Comparison of ENCODE assay signal across 12 cellular contexts in the genomic region with DNA sequence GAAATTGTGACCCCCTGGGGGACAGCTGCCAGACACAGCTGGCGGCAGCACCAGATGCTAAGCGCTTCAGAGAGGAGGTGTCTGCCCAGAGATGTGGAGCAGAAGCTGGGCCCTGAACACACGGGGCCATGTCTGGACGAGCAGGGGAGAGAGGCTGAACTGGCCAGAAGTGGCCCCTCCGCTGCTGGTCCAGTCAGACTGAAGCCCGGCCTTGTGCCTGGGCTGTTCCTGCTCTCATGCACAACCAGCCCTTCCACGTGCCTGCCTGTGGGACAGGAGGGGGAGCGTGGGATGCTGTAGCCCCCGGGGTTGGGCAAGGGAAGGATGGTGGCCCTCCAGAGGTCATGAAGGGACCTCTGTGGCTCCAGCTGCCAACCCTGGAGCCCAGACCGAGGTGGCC. TPM values are rescaled to one million over a fixed set of nuclear protein-coding genes. Genes with fewer than 3 reads are reported as not detected.
DNase-seq lines count a peak whose midpoint lies in the region; ATAC-seq, FAIRE-seq and TF ChIP-seq lines count a peak whose summit lies in the region.
"Had no signal": no experiment of that assay in that cellular context is flagged by ENCODE, and none has a peak within 500 bp of the region (broad histone marks: within the 10 kb centered on the region; RNA-seq: fewer than 3 reads in every experiment).

No MANE protein-coding gene starts in this region.

- H3K27ac ChIP-seq in PC-3 (ENCODE audit: low read length) (no peak overlapping the region), kidney (ENCODE audit: low read depth in 2 of 2, low read length in 2 of 2) (peak overlapping the region in 1 of 2 donors; percentile 32), small intestine (ENCODE audit: low read depth in 1 of 2, low read length in 1 of 2) (no peak overlapping the region)

- no peaks in the 10 kb centered on the region for H3K36me3 Mint-ChIP-seq in activated CD4-positive, alpha-beta T cell treated with anti-CD3 and anti-CD28 coated beads for 36 hours (ENCODE audit: low read depth)

- H3K79me2 ChIP-seq in PC-3 (ENCODE audit: low read length) = no peaks in the 10 kb centered on the region

- POLR2A ChIA-PET in activated CD4-positive, alpha-beta T cell treated with anti-CD3 and anti-CD28 coated beads for 36 hours (lab: Charles Lee) = no interaction called here
- POLR2A ChIA-PET in PC-3 (lab: Charles Lee; ENCODE audit: unreplicated experiment) = no interaction called here

- no peak for DNase-seq in activated CD4-positive, alpha-beta T cell treated with anti-CD3 and anti-CD28 coated beads for 36 hours
- no peak for DNase-seq in activated CD4-positive, alpha-beta T cell treated with anti-CD3 and anti-CD28 coated beads, Interleukin-2, amount 50 U/mL, for 4 hours
- DNase-seq in PC-3 = no peak
- DNase-seq in kidney = no peak
- no peak for DNase-seq in small intestine
- DNase-seq in NCI-H2196 treated with DMSO at 0.1 percent for 48 hours (lab: John Stamatoyannopoulos, UW; ENCODE audit: unreplicated experiment) = no peak
- DNase-seq: NCI-H1105; NCI-H345; stimulated activated CD8-positive, alpha-beta memory T cell treated with anti-CD3 and anti-CD28 coated beads, Interleukin-4, amount 100 ng/mL, for 48 hours had no signal

- H3K4me3 ChIP-seq in PC-3 (ENCODE audit: low read length) (no peak overlapping the region), kidney (ENCODE audit: low read length in 2 of 2) (peak overlapping the region; percentile 4 to 59), small intestine (ENCODE audit: low read depth in 1 of 2, low read length in 2 of 2) (no peak overlapping the region)
- H3K4me3 ChIP-seq: A549 had no signal

- H3K27ac Mint-ChIP-seq in activated CD4-positive, alpha-beta T cell treated with anti-CD3 and anti-CD28 coated beads for 36 hours = no peak overlapping the region
- H3K27ac Mint-ChIP-seq: progenitor cell of endocrine pancreas had no signal

- peak overlapping the region; percentile 43 for H3K4me3 Mint-ChIP-seq in activated CD4-positive, alpha-beta T cell treated with anti-CD3 and anti-CD28 coated beads for 36 hours

- TSS peak; percentile 22 for BruUV-seq in PC-3 (replicated peaks; lab: Mats Ljungman, UMichigan)

- no peaks in the 10 kb centered on the region for H3K36me3 ChIP-seq in PC-3 (ENCODE audit: low read depth, low read length)
- no peaks in the 10 kb centered on the region for H3K36me3 ChIP-seq in kidney (ENCODE audit: control insufficient read depth in 1 of 2, insufficient read depth in 2 of 2, low read length in 2 of 2)
- H3K36me3 ChIP-seq in small intestine (ENCODE audit: control insufficient read depth in 2 of 2, insufficient read depth in 2 of 2, low read length in 2 of 2) = no peaks in the 10 kb centered on the region

- 70 to 84% (median 81%) methylated on average over 10 of the region's 10 CpGs for WGBS in small intestine, 3 donors

- H3K27me3 Mint-ChIP-seq in activated CD4-positive, alpha-beta T cell treated with anti-CD3 and anti-CD28 coated beads for 36 hours = peaks cover 8% of the 10 kb centered on the region

- FAIRE-seq in kidney (lab: Jason Lieb, UNC) (no peak), small intestine (lab: Jason Lieb, UNC) (no peak)
- FAIRE-seq: A549 had no signal

- intact Hi-C loops in activated CD4-positive, alpha-beta T cell treated with anti-CD3 and anti-CD28 coated beads for 36 hours (cut with DNase I, micrococcal nuclease) = no loop called here
- intact Hi-C loops in PC-3 (cut with micrococcal nuclease) (no loop called here), kidney (cut with DNase I) (no loop called here)

- H4K20me1 ChIP-seq in PC-3 (ENCODE audit: low read length) = no peaks in the 10 kb centered on the region

- H2AFZ ChIP-seq in PC-3 (ENCODE audit: low read length) = no peak overlapping the region

- H3K9me3 Mint-ChIP-seq in activated CD4-positive, alpha-beta T cell treated with anti-CD3 and anti-CD28 coated beads for 36 hours (ENCODE audit: low read depth) = no peaks in the 10 kb centered on the region

- no peak for TF ChIP-seq CTCF in PC-3 (conservative IDR thresholded peaks at IDR 0.05; ENCODE audit: low read depth, low read length)
- TF ChIP-seq CTCF in kidney (IDR thresholded peaks at IDR 0.05; ENCODE audit: borderline replicate concordance, extremely low read depth, insufficient read depth) = no peak

- H3K4me1 ChIP-seq in PC-3 (ENCODE audit: insufficient read depth, low read length) = no peaks in the 10 kb centered on the region
- peaks cover 0 to 10% of the 10 kb centered on the region in 2 donors for H3K4me1 ChIP-seq in kidney (ENCODE audit: control insufficient read depth in 1 of 2, insufficient read depth in 1 of 2, low read depth in 1 of 2, low read length in 2 of 2)
- peaks cover 0 to 3% of the 10 kb centered on the region in 2 donors for H3K4me1 ChIP-seq in small intestine (ENCODE audit: control insufficient read depth in 2 of 2, insufficient read depth in 1 of 2, low read depth in 1 of 2, low read length in 1 of 2)

- no peaks in the 10 kb centered on the region for H3K27me3 ChIP-seq in PC-3 (ENCODE audit: low read length)
- peaks cover 0 to 2% of the 10 kb centered on the region in 2 donors for H3K27me3 ChIP-seq in small intestine (ENCODE audit: control insufficient read depth in 2 of 2, insufficient read depth in 2 of 2, low read length in 2 of 2)

- no peak overlapping the region for H3K9ac ChIP-seq in PC-3 (ENCODE audit: low read length)
- H3K9ac ChIP-seq in kidney (ENCODE audit: low read length in 2 of 2) = peak overlapping the region in 1 of 2 donors; percentile 34

- no peaks in the 10 kb centered on the region for H3F3A ChIP-seq in PC-3 (ENCODE audit: low read length, unreplicated experiment)

- H3K9me2 ChIP-seq in PC-3 (replicated peaks; ENCODE audit: low read length) = no peaks in the 10 kb centered on the region

- H3K4me2 ChIP-seq in PC-3 (ENCODE audit: low read length) = no peak overlapping the region

- H3K9me3 ChIP-seq in PC-3 (ENCODE audit: low read length) = no peaks in the 10 kb centered on the region
- H3K9me3 ChIP-seq in kidney (ENCODE audit: control insufficient read depth in 1 of 2, low read length in 2 of 2) = no peaks in the 10 kb centered on the region
- no peaks in the 10 kb centered on the region for H3K9me3 ChIP-seq in small intestine (ENCODE audit: control insufficient read depth, low read depth)
- H3K9me3 ChIP-seq: A549 had no signal

- no peaks in the 10 kb centered on the region for H3K4me1 Mint-ChIP-seq in activated CD4-positive, alpha-beta T cell treated with anti-CD3 and anti-CD28 coated beads for 36 hours

- CTCF ChIA-PET in activated CD4-positive, alpha-beta T cell treated with anti-CD3 and anti-CD28 coated beads for 36 hours (lab: Charles Lee) = interaction anchor here (1.3 kb wide), 2 partner anchors 13 to 16 kb away, joined by 3 to 5 read pairs; no protein-coding TSS in a partner anchor
- CTCF ChIA-PET in PC-3 (lab: Charles Lee) = no interaction called here

- no peak for ATAC-seq in activated CD4-positive, alpha-beta T cell treated with anti-CD3 and anti-CD28 coated beads for 36 hours
- ATAC-seq in PC-3 = no peak
- ATAC-seq: A549 had no signal

RNA-seq across cellular contexts. Expression of gene ADM2, which starts 1.8 kb away (rescaled TPM):
- total RNA-seq in activated CD4-positive, alpha-beta T cell treated with anti-CD3 and anti-CD28 coated beads for 36 hours = 1 to 10 TPM; 7.5 to 7.9 TPM
- 0.98 and 1.8 TPM in 2 replicates for total RNA-seq in PC-3 (2014; rRNA removed)
- 8.0 TPM for total RNA-seq in kidney
- 10.6 TPM for polyA plus RNA-seq in kidney (ENCODE audit: insufficient read depth, low read depth, low replicate concordance)
- polyA plus RNA-seq in small intestine = 10 to 100 TPM in 1 of 3 donors, 1 to 10 TPM in 2; 2.2 to 13.9 (median 3.5) TPM

RNA-seq across cellular contexts. Expression of gene MIOX, which starts 3.6 kb away (rescaled TPM):
- total RNA-seq in activated CD4-positive, alpha-beta T cell treated with anti-CD3 and anti-CD28 coated beads for 36 hours = under 1 TPM; 0.32 to 0.44 TPM
- total RNA-seq in PC-3 (2014; rRNA removed) (not detected in 2 replicates), kidney (3.5 TPM)
- polyA plus RNA-seq in kidney (ENCODE audit: insufficient read depth, low read depth, low replicate concordance) (455 TPM), small intestine (under 1 TPM in 1 of 3 donors, not detected in 2; 0.28 TPM)
- total RNA-seq: ureter had no signal

RNA-seq across cellular contexts. Expression of gene SBF1, which starts 8.3 kb away (rescaled TPM):
- total RNA-seq in activated CD4-positive, alpha-beta T cell treated with anti-CD3 and anti-CD28 coated beads for 36 hours = 10 to 100 TPM; 97.6 TPM
- 48.5 and 67.1 TPM in 2 replicates for total RNA-seq in PC-3 (2014; rRNA removed)
- 73.9 TPM for total RNA-seq in kidney
- 18.1 TPM for polyA plus RNA-seq in kidney (ENCODE audit: insufficient read depth, low read depth, low replicate concordance)
- 10 to 100 TPM; 27.3 to 43.7 (median 38.0) TPM for polyA plus RNA-seq in small intestine

RNA-seq across cellular contexts. Expression of gene LMF2, which starts 24.4 kb away (rescaled TPM):
- total RNA-seq in activated CD4-positive, alpha-beta T cell treated with anti-CD3 and anti-CD28 coated beads for 36 hours = 10 to 100 TPM; 46.8 to 49.4 TPM
- 42.4 and 52.2 TPM in 2 replicates for total RNA-seq in PC-3 (2014; rRNA removed)
- total RNA-seq in kidney = 77.9 TPM
- polyA plus RNA-seq in kidney (ENCODE audit: insufficient read depth, low read depth, low replicate concordance) = 41.7 TPM
- polyA plus RNA-seq in small intestine = 10 to 100 TPM; 37.8 to 52.8 (median 51.2) TPM

RNA-seq across cellular contexts. Expression of gene NCAPH2, which starts 24.9 kb away (rescaled TPM):
- total RNA-seq in activated CD4-positive, alpha-beta T cell treated with anti-CD3 and anti-CD28 coated beads for 36 hours = 100 to 1,000 TPM; 115 to 123 TPM
- total RNA-seq in PC-3 (2014; rRNA removed) (75.4 and 92.1 TPM in 2 replicates), kidney (41.5 TPM)
- polyA plus RNA-seq in kidney (ENCODE audit: insufficient read depth, low read depth, low replicate concordance) (31.4 TPM), small intestine (10 to 100 TPM; 39.4 to 45.9 (median 40.3) TPM)

Comparison
In these comparisons a context has a peak if more than half of its experiments do, and no peak if none do; other contexts are left out.
1. H3K4me3 ChIP-seq: peak in kidney (2 of 2); none in PC-3 (single experiment) and small intestine (0 of 2).